ENCODE assay signal across 8 cellular contexts in the genomic region with DNA sequence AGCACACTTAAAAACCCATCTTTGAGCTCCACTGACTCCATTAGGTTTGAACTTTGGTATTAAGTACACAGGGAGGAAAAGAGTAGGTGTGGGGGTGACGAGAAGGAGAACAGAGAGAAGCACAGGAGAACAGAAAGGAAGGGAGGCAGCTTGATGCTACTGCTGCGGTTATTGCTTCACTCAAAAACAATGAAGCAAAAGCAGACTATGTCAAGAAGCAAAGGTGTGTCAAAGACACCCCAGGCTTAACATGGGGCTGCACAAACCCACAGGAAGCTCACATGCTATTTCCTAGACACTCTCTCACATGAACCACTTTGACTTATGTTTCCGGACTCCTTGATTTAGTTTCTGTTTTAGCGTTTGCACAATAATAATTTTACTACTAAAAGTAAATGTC.
DNase-seq lines count a peak whose midpoint lies in the region; ATAC-seq and TF ChIP-seq lines count a peak whose summit lies in the region.

No MANE protein-coding gene starts in this region.

- H3K9me2 ChIP-seq in GM23338 (ENCODE audit: insufficient read depth) = peaks cover 7% of the 10 kb centered on the region; the same call in 1 of the 2 replicates
- no peaks in the 10 kb centered on the region for H3K9me2 ChIP-seq in OCI-LY7 (ENCODE audit: insufficient read depth, low read length)

- no TSS peak for BruUV-seq in OCI-LY7 (replicated peaks; lab: Mats Ljungman, UMichigan)

- no peaks in the 10 kb centered on the region; the same call in 1 of the 2 replicates for H3K9me3 ChIP-seq in OCI-LY7 (ENCODE audit: low read length)

- H3K27ac Mint-ChIP-seq in GM23338 = 0 out of 2 replicates have a peak overlapping the region, but pooled peaks have one; percentile 43
- H3K27ac Mint-ChIP-seq in central memory CD8-positive, alpha-beta T cell (ENCODE audit: low read depth) = peak overlapping the region; percentile 94

- peaks cover 19% of the 10 kb centered on the region for H3K4me1 Mint-ChIP-seq in GM23338
- peaks cover 63% of the 10 kb centered on the region for H3K4me1 Mint-ChIP-seq in central memory CD8-positive, alpha-beta T cell

- intact Hi-C loops in OCI-LY7 (cut with micrococcal nuclease; ENCODE audit: unreplicated experiment) = no loop called here

- no peak overlapping the region for H3K4me3 ChIP-seq in GM06990 (replicated peaks; ENCODE audit: low read depth, low read length)
- H3K4me3 ChIP-seq in GM23338 = no peak overlapping the region
- no peak overlapping the region for H3K4me3 ChIP-seq in OCI-LY7 (ENCODE audit: low read depth, low read length, poor library complexity, severe bottlenecking)

- H3K4me3 Mint-ChIP-seq in GM23338 = no peak overlapping the region
- H3K4me3 Mint-ChIP-seq in central memory CD8-positive, alpha-beta T cell = peak overlapping the region; percentile 76

- H4K20me1 ChIP-seq in GM23338 (replicated peaks; ENCODE audit: insufficient read depth) = no peaks in the 10 kb centered on the region
- no peaks in the 10 kb centered on the region for H4K20me1 ChIP-seq in OCI-LY7 (ENCODE audit: insufficient read depth, low read length)

- H3K4me2 ChIP-seq in GM23338 = peak overlapping the region; percentile 2; the same call in 1 of the 2 replicates
- peak overlapping the region; percentile 16 for H3K4me2 ChIP-seq in OCI-LY7 (ENCODE audit: low read length)

- H2AFZ ChIP-seq in GM23338 (peak overlapping the region; percentile 49), OCI-LY7 (ENCODE audit: low read length) (peak overlapping the region; percentile 1; the same call in 1 of the 2 replicates)

- H3K36me3 ChIP-seq in GM06990 (ENCODE audit: control insufficient read depth, insufficient read depth, low read length) = no peaks in the 10 kb centered on the region
- no peaks in the 10 kb centered on the region for H3K36me3 ChIP-seq in GM23338 (ENCODE audit: insufficient read depth)
- H3K36me3 ChIP-seq in OCI-LY7 (ENCODE audit: insufficient read depth, low read length) = no peaks in the 10 kb centered on the region

- H3K9me3 Mint-ChIP-seq in GM23338 = no peaks in the 10 kb centered on the region
- H3K9me3 Mint-ChIP-seq in central memory CD8-positive, alpha-beta T cell = no peaks in the 10 kb centered on the region

- H3F3A ChIP-seq in GM23338 (replicated peaks; ENCODE audit: low read depth) = no peaks in the 10 kb centered on the region

- peak; percentile 63 for DNase-seq in GM06990 (ENCODE audit: extremely low read depth, insufficient read length)
- no peak for DNase-seq in GM23338 (ENCODE audit: low spot score)
- DNase-seq in OCI-LY7 (ENCODE audit: low spot score) = peak; percentile 27
- DNase-seq in central memory CD8-positive, alpha-beta T cell (ENCODE audit: low spot score in 2 of 2) = peak; percentile 16 to 67
- no peak for DNase-seq in OCI-M1 (lab: John Stamatoyannopoulos, UW)
- DNase-seq in NCI-H146 treated with DMSO at 0.1 percent for 48 hours (lab: John Stamatoyannopoulos, UW; ENCODE audit: unreplicated experiment) = no peak
- DNase-seq in NCI-H446 (lab: John Stamatoyannopoulos, UW) = no peak
- no peak for DNase-seq in AG08396 (ENCODE audit: low spot score)

- POLR2A ChIA-PET in OCI-LY7 (lab: Charles Lee) = interaction anchor here (1.4 to 1.7 kb wide), 2 partner anchors 15 to 62 kb away, joined by 3 to 7 read pairs; no protein-coding TSS in a partner anchor

- no peak for TF ChIP-seq CTCF in GM06990 (IDR thresholded peaks at IDR 0.05; ENCODE audit: insufficient read depth, low read length, poor library complexity, severe bottlenecking)
- TF ChIP-seq CTCF in GM23338 (conservative IDR thresholded peaks at IDR 0.05; ENCODE audit: low read depth in 2 of 2) = no peak
- no peak for TF ChIP-seq CTCF in OCI-LY7 (conservative IDR thresholded peaks at IDR 0.05; ENCODE audit: low read length)

- H3K79me2 ChIP-seq in GM23338 (replicated peaks; ENCODE audit: insufficient read depth) (no peaks in the 10 kb centered on the region), OCI-LY7 (ENCODE audit: insufficient read depth, low read depth, low read length) (no peaks in the 10 kb centered on the region)

- H3K27me3 ChIP-seq in GM06990 (replicated peaks; ENCODE audit: control insufficient read depth, insufficient read depth, low read length) = no peaks in the 10 kb centered on the region
- H3K27me3 ChIP-seq in GM23338 (ENCODE audit: insufficient read depth) = no peaks in the 10 kb centered on the region

- peak; percentile 40 for ATAC-seq in GM23338
- ATAC-seq in central memory CD8-positive, alpha-beta T cell (replicated peaks; ENCODE audit: extremely low read depth, poor library complexity, severe bottlenecking) = peak; percentile 100

- CTCF ChIA-PET in OCI-LY7 (lab: Charles Lee; ENCODE audit: unreplicated experiment) = no interaction called here

- H3K27ac ChIP-seq in GM23338 (ENCODE audit: low read depth) (no peak overlapping the region), OCI-LY7 (ENCODE audit: low read depth, low read length, poor library complexity, severe bottlenecking) (no peak overlapping the region)

- peaks cover 16% of the 10 kb centered on the region for H3K4me1 ChIP-seq in GM23338 (ENCODE audit: insufficient read depth)
- peaks cover 7% of the 10 kb centered on the region for H3K4me1 ChIP-seq in OCI-LY7 (ENCODE audit: insufficient read depth, low read length, poor library complexity, severe bottlenecking)

- H3K27me3 Mint-ChIP-seq in GM23338 (ENCODE audit: insufficient read depth, low read depth, poor library complexity) = peaks cover 1% of the 10 kb centered on the region
- H3K27me3 Mint-ChIP-seq in central memory CD8-positive, alpha-beta T cell = no peaks in the 10 kb centered on the region

- no peaks in the 10 kb centered on the region for H3K36me3 Mint-ChIP-seq in GM23338 (ENCODE audit: low read depth)
- no peaks in the 10 kb centered on the region for H3K36me3 Mint-ChIP-seq in central memory CD8-positive, alpha-beta T cell (ENCODE audit: insufficient read depth)

TF ChIP-seq in GM23338, 12 proteins besides CTCF, POLR2A, EP300 and RAD21 (continues in another document):
- no peak for TF ChIP-seq NANOG (IDR thresholded peaks at IDR 0.05; ENCODE audit: borderline replicate concordance)
- no peak for TF ChIP-seq CREB1 (CRISPR knock-in tag; IDR thresholded peaks at IDR 0.05; ENCODE audit: low read depth)
- TF ChIP-seq, protein P1, sequence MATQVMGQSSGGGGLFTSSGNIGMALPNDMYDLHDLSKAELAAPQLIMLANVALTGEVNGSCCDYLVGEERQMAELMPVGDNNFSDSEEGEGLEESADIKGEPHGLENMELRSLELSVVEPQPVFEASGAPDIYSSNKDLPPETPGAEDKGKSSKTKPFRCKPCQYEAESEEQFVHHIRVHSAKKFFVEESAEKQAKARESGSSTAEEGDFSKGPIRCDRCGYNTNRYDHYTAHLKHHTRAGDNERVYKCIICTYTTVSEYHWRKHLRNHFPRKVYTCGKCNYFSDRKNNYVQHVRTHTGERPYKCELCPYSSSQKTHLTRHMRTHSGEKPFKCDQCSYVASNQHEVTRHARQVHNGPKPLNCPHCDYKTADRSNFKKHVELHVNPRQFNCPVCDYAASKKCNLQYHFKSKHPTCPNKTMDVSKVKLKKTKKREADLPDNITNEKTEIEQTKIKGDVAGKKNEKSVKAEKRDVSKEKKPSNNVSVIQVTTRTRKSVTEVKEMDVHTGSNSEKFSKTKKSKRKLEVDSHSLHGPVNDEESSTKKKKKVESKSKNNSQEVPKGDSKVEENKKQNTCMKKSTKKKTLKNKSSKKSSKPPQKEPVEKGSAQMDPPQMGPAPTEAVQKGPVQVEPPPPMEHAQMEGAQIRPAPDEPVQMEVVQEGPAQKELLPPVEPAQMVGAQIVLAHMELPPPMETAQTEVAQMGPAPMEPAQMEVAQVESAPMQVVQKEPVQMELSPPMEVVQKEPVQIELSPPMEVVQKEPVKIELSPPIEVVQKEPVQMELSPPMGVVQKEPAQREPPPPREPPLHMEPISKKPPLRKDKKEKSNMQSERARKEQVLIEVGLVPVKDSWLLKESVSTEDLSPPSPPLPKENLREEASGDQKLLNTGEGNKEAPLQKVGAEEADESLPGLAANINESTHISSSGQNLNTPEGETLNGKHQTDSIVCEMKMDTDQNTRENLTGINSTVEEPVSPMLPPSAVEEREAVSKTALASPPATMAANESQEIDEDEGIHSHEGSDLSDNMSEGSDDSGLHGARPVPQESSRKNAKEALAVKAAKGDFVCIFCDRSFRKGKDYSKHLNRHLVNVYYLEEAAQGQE (IDR thresholded peaks at IDR 0.05; ENCODE audit: unreplicated experiment) = no peak
- no peak for TF ChIP-seq POLR2AphosphoS5 (IDR thresholded peaks at IDR 0.05; ENCODE audit: low read depth)
- TF ChIP-seq, protein P2, sequence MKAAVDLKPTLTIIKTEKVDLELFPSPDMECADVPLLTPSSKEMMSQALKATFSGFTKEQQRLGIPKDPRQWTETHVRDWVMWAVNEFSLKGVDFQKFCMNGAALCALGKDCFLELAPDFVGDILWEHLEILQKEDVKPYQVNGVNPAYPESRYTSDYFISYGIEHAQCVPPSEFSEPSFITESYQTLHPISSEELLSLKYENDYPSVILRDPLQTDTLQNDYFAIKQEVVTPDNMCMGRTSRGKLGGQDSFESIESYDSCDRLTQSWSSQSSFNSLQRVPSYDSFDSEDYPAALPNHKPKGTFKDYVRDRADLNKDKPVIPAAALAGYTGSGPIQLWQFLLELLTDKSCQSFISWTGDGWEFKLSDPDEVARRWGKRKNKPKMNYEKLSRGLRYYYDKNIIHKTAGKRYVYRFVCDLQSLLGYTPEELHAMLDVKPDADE (IDR thresholded peaks at IDR 0.05) = no peak

Comparison
In these comparisons a context has a peak if more than half of its experiments do, and no peak if none do; other contexts are left out.
1. DNase-seq: peak in GM06990 (single experiment), OCI-LY7 (single experiment) and central memory CD8-positive, alpha-beta T cell (2 of 2); none in GM23338 (single experiment), OCI-M1 (single experiment), NCI-H146 treated with DMSO at 0.1 percent for 48 hours (single experiment), NCI-H446 (0 of 2) and AG08396 (single experiment).